ENCODE assay signal across 1 cellular context in the genomic region with DNA sequence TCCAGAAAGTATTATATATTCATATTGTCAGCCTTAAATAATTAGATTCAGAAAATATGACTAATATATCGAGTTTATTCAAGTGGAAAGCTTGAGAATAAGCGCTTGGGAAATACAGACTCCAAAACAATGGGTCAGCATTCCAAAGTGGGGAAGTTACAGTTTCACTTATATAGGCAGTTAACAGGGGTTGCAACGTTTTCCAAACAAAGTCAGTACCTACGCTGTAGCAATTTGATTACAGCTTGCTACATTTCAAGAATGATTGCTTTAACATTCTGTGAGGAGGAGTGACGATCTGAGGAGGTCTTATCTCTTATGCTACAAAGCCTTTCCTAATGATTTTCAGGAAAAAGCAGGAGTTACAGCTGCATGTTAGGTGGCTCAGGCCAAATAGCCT.
TF ChIP-seq lines count a peak whose summit lies in the region.

No MANE protein-coding gene starts in this region.

TF ChIP-seq in HepG2, 621 proteins besides CTCF, POLR2A, EP300 and RAD21 (continued from another document):
- TF ChIP-seq, protein P1, sequence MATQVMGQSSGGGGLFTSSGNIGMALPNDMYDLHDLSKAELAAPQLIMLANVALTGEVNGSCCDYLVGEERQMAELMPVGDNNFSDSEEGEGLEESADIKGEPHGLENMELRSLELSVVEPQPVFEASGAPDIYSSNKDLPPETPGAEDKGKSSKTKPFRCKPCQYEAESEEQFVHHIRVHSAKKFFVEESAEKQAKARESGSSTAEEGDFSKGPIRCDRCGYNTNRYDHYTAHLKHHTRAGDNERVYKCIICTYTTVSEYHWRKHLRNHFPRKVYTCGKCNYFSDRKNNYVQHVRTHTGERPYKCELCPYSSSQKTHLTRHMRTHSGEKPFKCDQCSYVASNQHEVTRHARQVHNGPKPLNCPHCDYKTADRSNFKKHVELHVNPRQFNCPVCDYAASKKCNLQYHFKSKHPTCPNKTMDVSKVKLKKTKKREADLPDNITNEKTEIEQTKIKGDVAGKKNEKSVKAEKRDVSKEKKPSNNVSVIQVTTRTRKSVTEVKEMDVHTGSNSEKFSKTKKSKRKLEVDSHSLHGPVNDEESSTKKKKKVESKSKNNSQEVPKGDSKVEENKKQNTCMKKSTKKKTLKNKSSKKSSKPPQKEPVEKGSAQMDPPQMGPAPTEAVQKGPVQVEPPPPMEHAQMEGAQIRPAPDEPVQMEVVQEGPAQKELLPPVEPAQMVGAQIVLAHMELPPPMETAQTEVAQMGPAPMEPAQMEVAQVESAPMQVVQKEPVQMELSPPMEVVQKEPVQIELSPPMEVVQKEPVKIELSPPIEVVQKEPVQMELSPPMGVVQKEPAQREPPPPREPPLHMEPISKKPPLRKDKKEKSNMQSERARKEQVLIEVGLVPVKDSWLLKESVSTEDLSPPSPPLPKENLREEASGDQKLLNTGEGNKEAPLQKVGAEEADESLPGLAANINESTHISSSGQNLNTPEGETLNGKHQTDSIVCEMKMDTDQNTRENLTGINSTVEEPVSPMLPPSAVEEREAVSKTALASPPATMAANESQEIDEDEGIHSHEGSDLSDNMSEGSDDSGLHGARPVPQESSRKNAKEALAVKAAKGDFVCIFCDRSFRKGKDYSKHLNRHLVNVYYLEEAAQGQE (IDR thresholded peaks at IDR 0.05; ENCODE audit: borderline replicate concordance in 1 of 2, low read depth in 1 of 2, low read length in 2 of 2) = no peak
- TF ChIP-seq SRSF1 (optimal IDR thresholded peaks at IDR 0.05; ENCODE audit: low read depth, low read length) (no peak), ZNF564 (CRISPR knock-in tag; IDR thresholded peaks at IDR 0.05) (no peak), ZNF232 (CRISPR knock-in tag; IDR thresholded peaks at IDR 0.05; ENCODE audit: borderline replicate concordance) (no peak), KLF16 (CRISPR knock-in tag; IDR thresholded peaks at IDR 0.05) (no peak), HOXA5 (CRISPR knock-in tag; IDR thresholded peaks at IDR 0.05) (no peak), KMT2B (CRISPR knock-in tag; IDR thresholded peaks at IDR 0.05) (no peak), MZF1 (CRISPR knock-in tag; IDR thresholded peaks at IDR 0.05; ENCODE audit: borderline replicate concordance) (no peak)
- TF ChIP-seq, protein P2, sequence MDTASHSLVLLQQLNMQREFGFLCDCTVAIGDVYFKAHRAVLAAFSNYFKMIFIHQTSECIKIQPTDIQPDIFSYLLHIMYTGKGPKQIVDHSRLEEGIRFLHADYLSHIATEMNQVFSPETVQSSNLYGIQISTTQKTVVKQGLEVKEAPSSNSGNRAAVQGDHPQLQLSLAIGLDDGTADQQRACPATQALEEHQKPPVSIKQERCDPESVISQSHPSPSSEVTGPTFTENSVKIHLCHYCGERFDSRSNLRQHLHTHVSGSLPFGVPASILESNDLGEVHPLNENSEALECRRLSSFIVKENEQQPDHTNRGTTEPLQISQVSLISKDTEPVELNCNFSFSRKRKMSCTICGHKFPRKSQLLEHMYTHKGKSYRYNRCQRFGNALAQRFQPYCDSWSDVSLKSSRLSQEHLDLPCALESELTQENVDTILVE (CRISPR knock-in tag; IDR thresholded peaks at IDR 0.05) = no peak
- TF ChIP-seq, protein P3, sequence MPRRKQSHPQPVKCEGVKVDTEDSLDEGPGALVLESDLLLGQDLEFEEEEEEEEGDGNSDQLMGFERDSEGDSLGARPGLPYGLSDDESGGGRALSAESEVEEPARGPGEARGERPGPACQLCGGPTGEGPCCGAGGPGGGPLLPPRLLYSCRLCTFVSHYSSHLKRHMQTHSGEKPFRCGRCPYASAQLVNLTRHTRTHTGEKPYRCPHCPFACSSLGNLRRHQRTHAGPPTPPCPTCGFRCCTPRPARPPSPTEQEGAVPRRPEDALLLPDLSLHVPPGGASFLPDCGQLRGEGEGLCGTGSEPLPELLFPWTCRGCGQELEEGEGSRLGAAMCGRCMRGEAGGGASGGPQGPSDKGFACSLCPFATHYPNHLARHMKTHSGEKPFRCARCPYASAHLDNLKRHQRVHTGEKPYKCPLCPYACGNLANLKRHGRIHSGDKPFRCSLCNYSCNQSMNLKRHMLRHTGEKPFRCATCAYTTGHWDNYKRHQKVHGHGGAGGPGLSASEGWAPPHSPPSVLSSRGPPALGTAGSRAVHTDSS (CRISPR knock-in tag; conservative IDR thresholded peaks at IDR 0.05) = no peak
- TF ChIP-seq, protein P4, sequence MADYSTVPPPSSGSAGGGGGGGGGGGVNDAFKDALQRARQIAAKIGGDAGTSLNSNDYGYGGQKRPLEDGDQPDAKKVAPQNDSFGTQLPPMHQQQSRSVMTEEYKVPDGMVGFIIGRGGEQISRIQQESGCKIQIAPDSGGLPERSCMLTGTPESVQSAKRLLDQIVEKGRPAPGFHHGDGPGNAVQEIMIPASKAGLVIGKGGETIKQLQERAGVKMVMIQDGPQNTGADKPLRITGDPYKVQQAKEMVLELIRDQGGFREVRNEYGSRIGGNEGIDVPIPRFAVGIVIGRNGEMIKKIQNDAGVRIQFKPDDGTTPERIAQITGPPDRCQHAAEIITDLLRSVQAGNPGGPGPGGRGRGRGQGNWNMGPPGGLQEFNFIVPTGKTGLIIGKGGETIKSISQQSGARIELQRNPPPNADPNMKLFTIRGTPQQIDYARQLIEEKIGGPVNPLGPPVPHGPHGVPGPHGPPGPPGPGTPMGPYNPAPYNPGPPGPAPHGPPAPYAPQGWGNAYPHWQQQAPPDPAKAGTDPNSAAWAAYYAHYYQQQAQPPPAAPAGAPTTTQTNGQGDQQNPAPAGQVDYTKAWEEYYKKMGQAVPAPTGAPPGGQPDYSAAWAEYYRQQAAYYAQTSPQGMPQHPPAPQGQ (CRISPR knock-in tag; IDR thresholded peaks at IDR 0.05; ENCODE audit: borderline replicate concordance) = no peak
